Comparison of ENCODE assay signal across 8 cellular contexts in the genomic region with DNA sequence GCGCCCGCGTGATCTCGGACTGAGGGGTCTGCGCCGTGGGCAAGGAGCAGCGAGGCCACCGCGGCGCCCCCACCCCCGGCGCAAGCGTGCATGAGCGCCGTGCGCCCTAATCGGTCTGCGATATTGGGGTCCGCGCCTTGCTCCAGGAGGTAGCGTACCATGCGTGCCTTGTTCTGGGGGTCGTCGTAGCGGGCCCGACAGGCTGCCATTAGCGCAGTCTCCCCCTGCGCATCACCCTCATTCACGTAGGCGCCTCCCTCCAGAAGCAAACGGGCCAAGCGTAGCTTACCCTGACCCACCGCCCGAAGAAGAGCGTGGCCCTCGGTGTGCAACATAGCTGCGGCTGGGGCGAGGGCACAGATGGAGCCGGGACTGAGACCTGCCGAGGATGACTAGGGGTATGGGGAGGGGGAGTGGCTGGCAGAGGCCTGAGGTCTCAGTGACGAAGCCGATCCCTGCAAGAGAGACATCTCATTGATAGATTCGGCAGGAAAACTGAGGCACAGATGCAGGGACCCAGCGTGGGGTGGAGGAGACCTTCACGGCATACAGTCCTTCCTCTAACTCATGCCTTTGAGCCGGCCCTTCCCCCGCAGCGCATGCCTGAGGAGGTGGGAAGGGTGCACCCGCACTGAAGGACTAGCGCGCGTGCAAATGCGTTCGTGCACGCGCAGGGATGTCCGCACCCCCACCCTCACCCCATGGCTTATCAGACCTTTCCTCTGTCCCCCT. TPM values are rescaled to one million over a fixed set of nuclear protein-coding genes. Genes with fewer than 3 reads are reported as not detected.
DNase-seq lines count a peak whose midpoint lies in the region; ATAC-seq and TF ChIP-seq lines count a peak whose summit lies in the region.

No MANE protein-coding gene starts in this region.

- no peaks in the 10 kb centered on the region for H4K20me1 ChIP-seq in BLaER1

- no peak for TF ChIP-seq POLR2A in transverse colon (IDR thresholded peaks at IDR 0.05)

- peak overlapping the region; percentile 99 for H3K4me2 ChIP-seq in BLaER1

- H3K4me1 Mint-ChIP-seq in endothelial cell (ENCODE audit: unreplicated experiment) (peaks cover 51% of the 10 kb centered on the region), natural killer cell (peaks cover 77 to 78% of the 10 kb centered on the region in 2 donors)

- WGBS in transverse colon (ENCODE audit: low coverage in 1 of 2), 2 donors: 4% methylated on average over 54 of the region's 57 CpGs; no CpG with 5 or more reads in 1 of the 2 donors

- H3K27ac Mint-ChIP-seq in endothelial cell (ENCODE audit: unreplicated experiment): no peak overlapping the region
- peak overlapping the region; percentile 21 to 87 for H3K27ac Mint-ChIP-seq in natural killer cell

- in situ Hi-C loops in transverse colon (cut with MboI; ENCODE audit: low pct_ligation_motif_present in 1 of 4, low pct_unique_long_range_greater_than_20kb in 1 of 4, low sequenced_read_pairs in 3 of 4): no loop called here

- no peak for TF ChIP-seq EP300 in transverse colon (IDR thresholded peaks at IDR 0.05; ENCODE audit: low read depth)

- H3K9ac ChIP-seq in BLaER1: peak overlapping the region; percentile 76

- ATAC-seq in natural killer cell: no peak
- ATAC-seq in HG03135 (IDR thresholded peaks at IDR 0.05; ENCODE audit: unreplicated experiment): no peak

- no peaks in the 10 kb centered on the region for H3K9me3 ChIP-seq in BLaER1
- H3K9me3 ChIP-seq in transverse colon: no peaks in the 10 kb centered on the region

- H3K36me3 ChIP-seq in BLaER1 (no peaks in the 10 kb centered on the region), transverse colon (no peaks in the 10 kb centered on the region)

- peak overlapping the region; percentile 93 for H3K4me3 Mint-ChIP-seq in endothelial cell (ENCODE audit: unreplicated experiment)
- H3K4me3 Mint-ChIP-seq in natural killer cell: peak overlapping the region; percentile 94

- H3K4me3 ChIP-seq in BLaER1 (peak overlapping the region; percentile 79), transverse colon (peak overlapping the region; percentile 42 to 67 (median 47))

- peak overlapping the region; percentile 72 for H3K27ac ChIP-seq in BLaER1
- H3K27ac ChIP-seq in transverse colon: peak overlapping the region; percentile 87 to 95 (median 90)

- H3K4me1 ChIP-seq in BLaER1 (peaks cover 67% of the 10 kb centered on the region), transverse colon (peaks cover 25 to 69% (median 50%) of the 10 kb centered on the region in 4 donors)

- TF ChIP-seq CTCF in endothelial cell (IDR thresholded peaks at IDR 0.05; ENCODE audit: unreplicated experiment) (no peak), natural killer cell (IDR thresholded peaks at IDR 0.05) (no peak), transverse colon (IDR thresholded peaks at IDR 0.05) (no peak)

- peaks cover 29% of the 10 kb centered on the region for H3K27me3 Mint-ChIP-seq in endothelial cell (ENCODE audit: unreplicated experiment)
- H3K27me3 Mint-ChIP-seq in natural killer cell (ENCODE audit: low read depth in 2 of 2): no peaks in the 10 kb centered on the region

- H3K9me3 Mint-ChIP-seq in endothelial cell (ENCODE audit: unreplicated experiment): no peaks in the 10 kb centered on the region
- no peaks in the 10 kb centered on the region for H3K9me3 Mint-ChIP-seq in natural killer cell

- DNase-seq in HuH-7.5 (ENCODE audit: low spot score) (peak; percentile 51), endothelial cell (ENCODE audit: low spot score) (no peak), natural killer cell (peak; percentile 39), transverse colon (peak; percentile 63), NOMO-1 (lab: John Stamatoyannopoulos, UW; ENCODE audit: unreplicated experiment in 2 of 2) (no peak)
- peak; percentile 85 for DNase-seq in activated CD8-positive, alpha-beta memory T cell treated with anti-CD3 and anti-CD28 coated beads for 24 hours

- H3K36me3 Mint-ChIP-seq in endothelial cell (ENCODE audit: low read depth, unreplicated experiment) (peaks cover 4% of the 10 kb centered on the region), natural killer cell (no peaks in the 10 kb centered on the region)

- H3K27me3 ChIP-seq in BLaER1 (peaks cover 34% of the 10 kb centered on the region), transverse colon (peaks cover 36% of the 10 kb centered on the region)

- intact Hi-C loops in natural killer cell (cut with micrococcal nuclease) (loop anchor here (2.0 to 5.0 kb wide), 4 partner anchors 29 to 114 kb away; a partner anchor contains a TSS), transverse colon (cut with DNase I; ENCODE audit: low total_unique reads) (no loop called here)

RNA-seq across cellular contexts. Expression of a gene that starts 2.8 kb away (rescaled TPM):
- total RNA-seq in endothelial cell (ENCODE audit: unreplicated experiment) (0.56 TPM), natural killer cell (1 to 10 TPM; 1.4 to 1.9 (median 1.4) TPM), transverse colon (1 to 10 TPM in 1 of 4 donors, under 1 TPM in 2, not detected in 1; 0.41 to 4.1 (median 0.64) TPM)

RNA-seq across cellular contexts. Expression of a gene that starts 2.9 kb away (rescaled TPM):
- total RNA-seq in endothelial cell (ENCODE audit: unreplicated experiment) (12.4 TPM), natural killer cell (10 to 100 TPM; 34.9 to 37.5 (median 37.4) TPM), transverse colon (10 to 100 TPM in 3 of 4 donors, 1 to 10 TPM in 1; 1.2 to 23.7 (median 14.4) TPM)

RNA-seq across cellular contexts. Expression of a gene that starts 3.8 kb away (rescaled TPM):
- total RNA-seq in endothelial cell (ENCODE audit: unreplicated experiment): 83.3 TPM
- total RNA-seq in natural killer cell: 10 to 100 TPM; 33.4 to 41.3 (median 38.2) TPM
- 10 to 100 TPM in 2 of 4 donors, 1 to 10 TPM in 2; 7.2 to 12.5 (median 9.8) TPM for total RNA-seq in transverse colon

RNA-seq across cellular contexts. Expression of a gene that starts 34.3 kb away (rescaled TPM):
- total RNA-seq in endothelial cell (ENCODE audit: unreplicated experiment) (213 TPM), natural killer cell (100 to 1,000 TPM; 172 to 204 (median 200) TPM), transverse colon (100 to 1,000 TPM in 2 of 4 donors, 10 to 100 TPM in 2; 23.6 to 122 (median 99.1) TPM)

RNA-seq across cellular contexts. Expression of a gene that starts 34.8 kb away (rescaled TPM):
- total RNA-seq in endothelial cell (ENCODE audit: unreplicated experiment): 107 TPM
- total RNA-seq in natural killer cell: 1,000 to 10,000 TPM in 2 of 3 donors, 100 to 1,000 TPM in 1; 984 to 1,724 (median 1,422) TPM
- 1,000 to 10,000 TPM in 2 of 4 donors, 100 to 1,000 TPM in 2; 296 to 2,602 (median 982) TPM for total RNA-seq in transverse colon

Comparison
In these comparisons a context has a peak if more than half of its experiments do, and no peak if none do; other contexts are left out.
1. DNase-seq: peak in HuH-7.5 (single experiment), activated CD8-positive, alpha-beta memory T cell treated with anti-CD3 and anti-CD28 coated beads for 24 hours (single experiment), natural killer cell (single experiment) and transverse colon (single experiment); none in endothelial cell (single experiment) and NOMO-1 (0 of 2).